ENCODE assay signal across 1 cellular context in genomic region chr1:202805886-202806511, GRCh38.
A peak's percentile ranks its signal among the peaks of the same experiment; 100 is the strongest.
TF ChIP-seq lines count a peak whose summit lies in the region.

No MANE protein-coding gene starts in this region.

TF ChIP-seq in GM12878, 131 proteins besides CTCF, POLR2A, EP300 and RAD21 (continued from another document):
- TF ChIP-seq ZNF687 (IDR thresholded peaks at IDR 0.05) (0 out of 2 replicates have a peak, but pooled peaks have one; percentile 8), SMAD1 (IDR thresholded peaks at IDR 0.05; ENCODE audit: low read depth, partially characterized antibody) (no peak), RELB (IDR thresholded peaks at IDR 0.05; ENCODE audit: low read depth) (0 out of 2 replicates have a peak, but pooled peaks have one; percentile 14), GABPA (IDR thresholded peaks at IDR 0.05; ENCODE audit: low read depth) (no peak)
